In genomic region chr6:131103296-131103695, GRCh38 we compare ENCODE assay signal across 1 cellular context.
TF ChIP-seq lines count a peak whose summit lies in the region.

No MANE protein-coding gene starts in this region.

TF ChIP-seq in IMR-90, 13 proteins besides CTCF, POLR2A, EP300 and RAD21 (continued from another document):
- no peak for TF ChIP-seq CEBPB (IDR thresholded peaks at IDR 0.05; ENCODE audit: low read depth, low read length)
- TF ChIP-seq MAZ (IDR thresholded peaks at IDR 0.05; ENCODE audit: borderline replicate concordance, low read depth, low read length): no peak
- no peak for TF ChIP-seq FOS (IDR thresholded peaks at IDR 0.05; ENCODE audit: low read depth, low read length)
- no peak for TF ChIP-seq SMC3 (IDR thresholded peaks at IDR 0.05; ENCODE audit: low read depth, low read length)
- no peak for TF ChIP-seq CHD1 (IDR thresholded peaks at IDR 0.05; ENCODE audit: low read depth, low read length)
- no peak for TF ChIP-seq MAFK (IDR thresholded peaks at IDR 0.05; ENCODE audit: low read depth, low read length)
- no peak for TF ChIP-seq RCOR1 (IDR thresholded peaks at IDR 0.05; ENCODE audit: insufficient replicate concordance, low read length)
- no peak for TF ChIP-seq ELK1 (IDR thresholded peaks at IDR 0.05; ENCODE audit: borderline replicate concordance, low read depth, low read length)
- TF ChIP-seq NFE2L2 (IDR thresholded peaks at IDR 0.05; ENCODE audit: low read depth, low read length): no peak
- no peak for TF ChIP-seq RFX5 (IDR thresholded peaks at IDR 0.05; ENCODE audit: low read depth, low read length)
- no peak for TF ChIP-seq USF2 (IDR thresholded peaks at IDR 0.05; ENCODE audit: low read depth, low read length)
